1 cellular context compared by ENCODE assay signal in the genomic region with DNA sequence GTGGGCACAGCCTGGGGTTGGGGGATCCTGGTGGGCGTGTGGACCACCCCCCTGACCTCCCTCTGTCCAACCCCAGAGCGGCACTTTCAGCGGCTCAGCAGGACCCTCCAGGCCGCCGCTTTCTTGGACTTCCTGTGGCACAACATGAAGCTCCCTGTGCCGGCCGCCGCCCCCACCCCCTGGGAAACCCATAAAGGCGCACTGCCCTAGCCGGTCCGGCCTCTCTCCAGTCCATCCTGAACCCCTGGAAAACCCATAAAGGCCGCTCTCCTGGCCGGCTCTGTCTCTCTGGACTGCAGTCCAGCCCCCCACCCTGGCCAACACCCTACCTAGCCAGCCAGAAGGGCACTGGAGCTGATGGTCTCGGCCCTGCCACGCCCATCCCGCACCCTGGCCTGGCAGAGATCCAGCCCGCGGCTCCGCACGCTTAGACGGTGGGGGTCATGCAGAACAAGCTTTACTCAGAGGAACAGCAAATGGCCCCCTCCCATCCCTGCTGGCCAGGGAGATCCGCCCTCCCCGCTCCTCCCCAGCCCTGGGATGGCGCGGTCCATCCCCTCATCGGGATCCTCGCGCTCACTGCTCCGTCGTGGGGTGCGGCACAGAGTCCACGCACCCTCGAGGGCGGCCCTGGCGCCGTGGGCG.
TF ChIP-seq lines count a peak whose summit lies in the region.

No MANE protein-coding gene starts in this region.

TF ChIP-seq in HCT116, 20 proteins besides CTCF, POLR2A, EP300 and RAD21:
- TF ChIP-seq FOSL1 (IDR thresholded peaks at IDR 0.05; ENCODE audit: low read depth) (no peak), SRF (IDR thresholded peaks at IDR 0.05; ENCODE audit: low read depth) (no peak), CEBPB (IDR thresholded peaks at IDR 0.05; ENCODE audit: low read depth) (no peak), EGR1 (IDR thresholded peaks at IDR 0.05; ENCODE audit: low read depth) (no peak), EZH2 (IDR thresholded peaks at IDR 0.05) (no peak), SP1 (IDR thresholded peaks at IDR 0.05; ENCODE audit: low read depth) (no peak), YY1 (IDR thresholded peaks at IDR 0.05; ENCODE audit: extremely low read depth, insufficient replicate concordance, low read depth, low read length) (no peak)
